ENCODE assay signal across 8 cellular contexts in the genomic region with DNA sequence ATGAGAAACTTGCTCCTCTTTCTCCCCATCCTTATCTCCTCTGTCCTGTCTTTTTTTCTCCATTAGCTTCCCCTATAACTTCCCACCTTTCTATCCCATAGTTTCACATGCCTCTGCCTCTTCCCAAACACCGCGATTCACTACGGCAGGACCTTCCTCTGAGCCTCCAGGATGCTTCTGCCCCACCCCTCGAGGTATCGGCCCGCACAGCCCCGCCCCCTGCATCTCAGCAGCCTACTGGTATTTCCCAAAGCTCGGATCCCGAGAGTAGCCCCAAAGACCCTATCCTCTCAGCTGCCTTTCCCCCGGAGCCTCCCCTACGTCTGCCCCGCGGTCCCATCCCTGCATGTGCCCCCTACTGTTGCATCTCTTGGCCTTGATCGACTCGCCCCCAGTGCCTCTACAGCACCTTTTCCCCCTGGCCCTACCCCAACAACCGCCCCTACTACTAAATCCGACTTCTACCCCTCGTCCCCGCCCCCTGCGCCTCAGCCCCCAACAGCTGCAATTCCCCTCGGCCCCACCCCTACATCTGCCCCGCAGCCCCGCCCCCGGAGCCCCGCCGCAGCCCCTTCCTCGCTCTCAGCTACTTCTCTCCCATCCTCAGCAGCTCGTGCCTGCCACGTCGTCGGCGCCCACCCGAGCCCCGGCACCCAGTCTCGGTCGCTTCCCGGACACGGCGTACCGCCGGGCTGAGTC. TPM values are rescaled to one million over a fixed set of nuclear protein-coding genes. Genes with fewer than 3 reads are reported as not detected.
A peak's percentile ranks its signal among the peaks of the same experiment; 100 is the strongest.
DNase-seq lines count a peak whose midpoint lies in the region; ATAC-seq and TF ChIP-seq lines count a peak whose summit lies in the region.

No MANE protein-coding gene starts in this region.

- ATAC-seq in GM21381 (IDR thresholded peaks at IDR 0.05; ENCODE audit: unreplicated experiment) = no peak

- TF ChIP-seq POLR2A in tibial nerve (IDR thresholded peaks at IDR 0.05) = no peak

- peaks cover 14% of the 10 kb centered on the region for H3K4me1 Mint-ChIP-seq in neural crest cell

- H3K27me3 Mint-ChIP-seq in neural crest cell (ENCODE audit: low read depth) = peaks cover 4% of the 10 kb centered on the region

- H3K27me3 ChIP-seq in tibial nerve = no peaks in the 10 kb centered on the region

- H3K36me3 Mint-ChIP-seq in neural crest cell (ENCODE audit: low read depth) = peaks cover 22% of the 10 kb centered on the region

- 1% methylated on average over 33 to 34 of the region's 41 CpGs for WGBS in tibial nerve, 2 donors

- H3K9me3 Mint-ChIP-seq in neural crest cell = no peaks in the 10 kb centered on the region

- POLR2A ChIA-PET in HEK293T (lab: Yijun Ruan, JAX) = interaction anchor here (0.8 to 4.7 kb wide), 29 partner anchors 8 to 194 kb away, joined by 3 to 86 read pairs (median 8); a partner anchor contains a TSS

- peak overlapping the region; percentile 80 for H3K4me3 ChIP-seq in fibroblast of mammary gland (ENCODE audit: control insufficient read depth, low read depth, low read length)
- H3K4me3 ChIP-seq in tibial nerve = peak overlapping the region; percentile 55 to 90 (median 73)

- CTCF ChIA-PET in HEK293T (lab: Yijun Ruan, JAX) = interaction anchor here (0.6 to 5.6 kb wide), 10 partner anchors 12 to 156 kb away, joined by 3 to 97 read pairs (median 3); a partner anchor contains a TSS

- H3K27ac ChIP-seq in tibial nerve = peak overlapping the region; percentile 75 to 96 (median 88)

- TF ChIP-seq CTCF in fibroblast of mammary gland (conservative IDR thresholded peaks at IDR 0.05; ENCODE audit: control insufficient read depth, insufficient read depth, low read depth, low read length) (no peak), neural crest cell (conservative IDR thresholded peaks at IDR 0.05) (no peak), tibial nerve (IDR thresholded peaks at IDR 0.05) (no peak)

- H3K36me3 ChIP-seq in tibial nerve = peaks cover 0 to 36% (median 10%) of the 10 kb centered on the region in 3 donors

- H3K4me1 ChIP-seq in tibial nerve = peaks cover 0 to 30% (median 11%) of the 10 kb centered on the region in 4 donors

- H3K4me3 Mint-ChIP-seq in neural crest cell = peak overlapping the region; percentile 97

- H3K9me3 ChIP-seq in tibial nerve = no peaks in the 10 kb centered on the region

- H3K27ac Mint-ChIP-seq in neural crest cell (ENCODE audit: unreplicated experiment) = peak overlapping the region; percentile 50

- no peak for TF ChIP-seq EP300 in tibial nerve (IDR thresholded peaks at IDR 0.05)

- DNase-seq in DMS 273 (lab: John Stamatoyannopoulos, UW; ENCODE audit: unreplicated experiment) (peak; percentile 85), HEK293T (ENCODE audit: extremely low spot score) (peak; percentile 70), NCI-H748 (lab: John Stamatoyannopoulos, UW; ENCODE audit: unreplicated experiment) (peak; percentile 84), fibroblast of mammary gland (ENCODE audit: low read depth) (no peak), neural crest cell (ENCODE audit: low read depth, low spot score) (peak; percentile 45), tibial nerve (ENCODE audit: low spot score in 2 of 2) (peak; percentile 41 to 63)
- DNase-seq in activated T-cell treated with anti-CD3 and anti-CD28 coated beads, Interleukin-2, amount 50 U/mL, for 48 hours = peak; percentile 63 to 67

TF ChIP-seq in HEK293T, 16 proteins besides CTCF, POLR2A, EP300 and RAD21:
- no peak for TF ChIP-seq ZNF384 (IDR thresholded peaks at IDR 0.05)
- TF ChIP-seq SUZ12 (IDR thresholded peaks at IDR 0.05) = no peak
- TF ChIP-seq TARDBP (IDR thresholded peaks at IDR 0.05) = no peak
- no peak for TF ChIP-seq FOXK2 (IDR thresholded peaks at IDR 0.05)
- no peak for TF ChIP-seq HDGF (IDR thresholded peaks at IDR 0.05; ENCODE audit: borderline replicate concordance)
- TF ChIP-seq LEF1 (IDR thresholded peaks at IDR 0.05; ENCODE audit: borderline replicate concordance) = no peak
- TF ChIP-seq NFRKB (IDR thresholded peaks at IDR 0.05) = no peak

RNA-seq across cellular contexts. Expression of a gene that starts 0.5 kb away (rescaled TPM):
- total RNA-seq in neural crest cell = 35.1 and 38.7 TPM in 2 replicates
- 10 to 100 TPM; 25.5 to 29.1 (median 26.3) TPM for total RNA-seq in tibial nerve

RNA-seq across cellular contexts. Expression of a gene that starts 13.0 kb away (rescaled TPM):
- total RNA-seq in neural crest cell (4.5 TPM in 2 replicates), tibial nerve (1 to 10 TPM; 2.7 to 8.4 (median 4.5) TPM)

RNA-seq across cellular contexts. Expression of a gene that starts 27.3 kb away (rescaled TPM):
- 0.07 and 0.11 TPM in 2 replicates for total RNA-seq in neural crest cell
- total RNA-seq in tibial nerve = 10 to 100 TPM in 1 of 4 donors, 1 to 10 TPM in 3; 2.7 to 11.2 (median 6.3) TPM

RNA-seq across cellular contexts. Expression of a gene that starts 34.4 kb away (rescaled TPM):
- total RNA-seq in neural crest cell (38.4 and 38.5 TPM in 2 replicates), tibial nerve (10 to 100 TPM; 25.9 to 39.6 (median 37.8) TPM)

RNA-seq across cellular contexts. Expression of a gene that starts 34.5 kb away (rescaled TPM):
- 12.5 and 13.4 TPM in 2 replicates for total RNA-seq in neural crest cell
- total RNA-seq in tibial nerve = 10 to 100 TPM; 23.7 to 24.9 (median 23.8) TPM
